8 cellular contexts compared by ENCODE assay signal in the genomic region with DNA sequence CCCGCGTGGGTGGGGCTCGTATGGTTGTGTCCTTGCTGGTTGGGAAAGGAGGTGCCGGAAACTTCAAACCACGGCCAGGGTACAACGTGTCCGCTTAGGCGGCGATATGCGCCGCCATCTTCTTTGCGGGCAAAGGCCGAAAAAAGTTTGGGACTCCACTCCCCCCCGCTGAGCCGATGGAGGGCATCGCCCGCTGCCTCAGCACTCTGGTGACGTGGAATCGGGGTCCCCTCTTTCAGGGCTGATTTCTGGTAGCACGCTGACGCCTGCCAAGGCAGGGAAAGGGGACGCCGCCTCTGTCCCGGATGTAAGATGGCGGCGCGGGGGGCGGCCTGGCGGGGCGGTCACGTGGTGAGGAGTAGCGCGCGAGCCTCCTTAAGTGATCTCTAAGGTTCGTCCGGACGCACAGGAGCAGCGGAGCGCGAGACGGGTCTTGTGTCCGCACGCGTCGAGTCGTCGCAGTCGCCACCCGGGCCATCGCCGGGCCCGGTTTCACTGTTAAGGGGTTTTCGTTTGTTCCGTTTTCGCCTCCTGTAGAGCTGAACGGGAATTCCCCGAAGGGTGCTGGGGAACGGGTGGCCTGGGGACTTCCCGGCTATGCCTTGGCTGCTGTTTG.
A peak's percentile ranks its signal among the peaks of the same experiment; 100 is the strongest.
DNase-seq lines count a peak whose midpoint lies in the region; ATAC-seq, FAIRE-seq and TF ChIP-seq lines count a peak whose summit lies in the region.

No MANE protein-coding gene starts in this region.

- FAIRE-seq in keratinocyte (lab: Jason Lieb, UNC) = no peak

- dilution Hi-C loops in keratinocyte (cut with MboI; ENCODE audit: extremely low pct_ligation_motif_present, low sequenced_read_pairs) = loop anchor here (25.0 kb wide), 1 partner anchor 185 kb away; no protein-coding TSS in a partner anchor

- peak overlapping the region; percentile 99 for H3K9ac ChIP-seq in keratinocyte (ENCODE audit: control insufficient read depth, extremely low read depth, insufficient read depth, low read length)

- H3K9me3 ChIP-seq in keratinocyte (ENCODE audit: control insufficient read depth, low read depth, low read length) = no peaks in the 10 kb centered on the region

- H3K4me1 ChIP-seq in keratinocyte (ENCODE audit: control insufficient read depth, extremely low read depth, insufficient read depth, low read length) = peaks cover 16% of the 10 kb centered on the region

- H3K79me2 ChIP-seq in keratinocyte (ENCODE audit: control insufficient read depth, insufficient read depth, low read length) = peaks cover 34% of the 10 kb centered on the region

- H2AFZ ChIP-seq in keratinocyte (ENCODE audit: control insufficient read depth, low read length) = peak overlapping the region; percentile 85

- no peaks in the 10 kb centered on the region for H3K9me1 ChIP-seq in keratinocyte (ENCODE audit: control insufficient read depth, extremely low read depth, insufficient read depth, low read length)

- no peaks in the 10 kb centered on the region for H3K27me3 ChIP-seq in keratinocyte (ENCODE audit: control insufficient read depth, extremely low read depth, insufficient read depth, low read length)

- H3K36me3 ChIP-seq in keratinocyte (ENCODE audit: control insufficient read depth in 2 of 2, extremely low read depth in 1 of 2, insufficient read depth in 2 of 2, low read length in 2 of 2) = no peaks in the 10 kb centered on the region

- H3K4me2 ChIP-seq in keratinocyte (ENCODE audit: control insufficient read depth, extremely low read depth, insufficient read depth, low read depth, low read length) = peak overlapping the region; percentile 92

- TF ChIP-seq CTCF in keratinocyte (optimal IDR thresholded peaks at IDR 0.05 in 1 of 3, IDR thresholded peaks at IDR 0.05 in 1 of 3, conservative IDR thresholded peaks at IDR 0.05 in 1 of 3; ENCODE audit: extremely low read depth in 1 of 3, insufficient read depth in 2 of 3, low read length in 3 of 3) = no peak

- peak overlapping the region; percentile 95 for H3K27ac ChIP-seq in keratinocyte (ENCODE audit: control insufficient read depth, insufficient read depth, low read length)

- peak overlapping the region; percentile 71 to 95 (median 75) for H3K4me3 ChIP-seq in keratinocyte (ENCODE audit: control insufficient read depth in 2 of 3, extremely low read depth in 1 of 3, insufficient read depth in 2 of 3, low read depth in 1 of 3, low read length in 3 of 3)

- H4K20me1 ChIP-seq in keratinocyte (ENCODE audit: control insufficient read depth, extremely low read depth, insufficient read depth, low read length) = no peaks in the 10 kb centered on the region

- DNase-seq in AG08396 (ENCODE audit: low spot score) = peak; percentile 88
- DNase-seq in NCI-H226 = peak; percentile 92
- peak; percentile 70 to 76 (median 75) for DNase-seq in activated CD4-positive, CD25-positive, alpha-beta regulatory T cell (lab: John Stamatoyannopoulos, UW)
- peak; percentile 90 for DNase-seq in central memory CD4-positive, alpha-beta T cell
- DNase-seq in keratinocyte (ENCODE audit: low read depth, low spot score) = peak; percentile 30
- peak; percentile 70 to 83 (median 76) for DNase-seq in stimulated activated CD4-positive, alpha-beta T cell treated with anti-CD3 and anti-CD28 coated beads, Interleukin-12 subunit alpha, Interleukin-12 subunit beta, amount 100 ng/mL, for 48 hours (ENCODE audit: low read depth in 2 of 3, low spot score in 1 of 3)

- peak; percentile 67 for ATAC-seq in GM19023 (IDR thresholded peaks at IDR 0.05; ENCODE audit: unreplicated experiment)
- peak; percentile 73 for ATAC-seq in HG03196 (IDR thresholded peaks at IDR 0.05; ENCODE audit: unreplicated experiment)

Comparison
In these comparisons a context has a peak if more than half of its experiments do, and no peak if none do; other contexts are left out.
1. Peak in every context shown above with its lines: DNase-seq, ATAC-seq, H3K4me3 ChIP-seq and H3K27ac ChIP-seq.
2. DNase-seq: peak in every context shown above with its lines; median percentile 92 in NCI-H226; 90 in central memory CD4-positive, alpha-beta T cell; 88 in AG08396; 76 in stimulated activated CD4-positive, alpha-beta T cell treated with anti-CD3 and anti-CD28 coated beads, Interleukin-12 subunit alpha, Interleukin-12 subunit beta, amount 100 ng/mL, for 48 hours; 75 in activated CD4-positive, CD25-positive, alpha-beta regulatory T cell; 30 in keratinocyte.